ENCODE assay signal across 9 cellular contexts in genomic region chr1:16648250-16648649, GRCh38. TPM values are rescaled to one million over a fixed set of nuclear protein-coding genes. Genes with fewer than 3 reads are reported as not detected.
A peak's percentile ranks its signal among the peaks of the same experiment; 100 is the strongest.
DNase-seq lines count a peak whose midpoint lies in the region; ATAC-seq and TF ChIP-seq lines count a peak whose summit lies in the region.
"Not testable (repeated sequence)": the region's sequence is repeated elsewhere in the genome, so short reads cannot be mapped to it uniquely, and the experiment has no call there.
"Had no signal": no experiment of that assay in that cellular context is flagged by ENCODE, and none has a peak within 500 bp of the region (broad histone marks: within the 10 kb centered on the region; RNA-seq: fewer than 3 reads in every experiment).

No MANE protein-coding gene starts in this region.

- WGBS in HUES64: 9% methylated on average over 27 of the region's 32 CpGs
- 18 to 67% (median 23%) methylated on average over 1 to 27 of the region's 32 CpGs for WGBS in psoas muscle, 3 donors
- no CpG with 5 or more reads among the region's 32 CpGs for WGBS in suprapubic skin

- H3K36me3 ChIP-seq in HUES64 (ENCODE audit: insufficient read depth, low read length); left ventricle myocardium inferior; lower lobe of right lung; psoas muscle (ENCODE audit: insufficient read depth in 1 of 2, low read depth in 1 of 2); suprapubic skin: not testable (repeated sequence)

- not testable (repeated sequence) for H3K9ac ChIP-seq in HUES64 (ENCODE audit: low read depth, low read length)

- intact Hi-C loops in left ventricle myocardium inferior (cut with micrococcal nuclease); lower lobe of right lung (cut with DNase I); psoas muscle (cut with DNase I): not testable (repeated sequence)

- not testable (repeated sequence) for H3K4me1 ChIP-seq in HUES64 (ENCODE audit: insufficient read depth, low read length)
- H3K4me1 ChIP-seq in left ventricle myocardium inferior (peaks cover 25% of the 10 kb centered on the region), lower lobe of right lung (peaks cover 15% of the 10 kb centered on the region), psoas muscle (peaks cover 14% of the 10 kb centered on the region), suprapubic skin (peaks cover 22% of the 10 kb centered on the region)

- H3K27ac ChIP-seq in HUES64 (ENCODE audit: low read depth, low read length); coronary artery; left ventricle myocardium inferior (replicated peaks); lower lobe of right lung; psoas muscle; suprapubic skin: not testable (repeated sequence)

- H3K4me3 ChIP-seq in HUES64 (ENCODE audit: low read length): peak overlapping the region; percentile 32
- not testable (repeated sequence) for H3K4me3 ChIP-seq in coronary artery, psoas muscle
- peak overlapping the region; percentile 52 for H3K4me3 ChIP-seq in left ventricle myocardium inferior
- H3K4me3 ChIP-seq in lower lobe of right lung: peak overlapping the region; percentile 40
- peak overlapping the region; percentile 32 for H3K4me3 ChIP-seq in suprapubic skin

- H3K9me3 ChIP-seq in HUES64 (ENCODE audit: insufficient read depth, low read depth, low read length); left ventricle myocardium inferior (replicated peaks); lower lobe of right lung; psoas muscle; suprapubic skin: not testable (repeated sequence)

- peaks cover 51% of the 10 kb centered on the region for H3K27me3 ChIP-seq in HUES64 (ENCODE audit: insufficient read depth, low read length)
- H3K27me3 ChIP-seq in left ventricle myocardium inferior (ENCODE audit: low read depth): peaks cover 18% of the 10 kb centered on the region
- H3K27me3 ChIP-seq in lower lobe of right lung (ENCODE audit: low read depth): not testable (repeated sequence)
- peaks cover 0 to 12% (median 2%) of the 10 kb centered on the region in 3 donors for H3K27me3 ChIP-seq in psoas muscle (ENCODE audit: insufficient read depth in 3 of 3, low read length in 2 of 3)
- H3K27me3 ChIP-seq in suprapubic skin: peaks cover 12% of the 10 kb centered on the region

- not testable (repeated sequence) for TF ChIP-seq CTCF in coronary artery (IDR thresholded peaks at IDR 0.05); left ventricle myocardium inferior (IDR thresholded peaks at IDR 0.05; ENCODE audit: borderline replicate concordance); lower lobe of right lung (IDR thresholded peaks at IDR 0.05); psoas muscle (IDR thresholded peaks at IDR 0.05); suprapubic skin (IDR thresholded peaks at IDR 0.05)

- TF ChIP-seq EP300 in suprapubic skin (IDR thresholded peaks at IDR 0.05): not testable (repeated sequence)

- peak; percentile 18 for DNase-seq in activated T-cell treated with anti-CD3 and anti-CD28 coated beads, Interleukin-2, amount 50 U/mL, for 1 hour
- DNase-seq in coronary artery (ENCODE audit: low spot score) (peak; percentile 65), lower lobe of right lung (peak; percentile 49), psoas muscle (peak; percentile 19 to 33), suprapubic skin (ENCODE audit: low spot score in 2 of 2) (peak in 1 of 2 donors; percentile 52)
- not testable (repeated sequence) for DNase-seq in left ventricle myocardium inferior

- not testable (repeated sequence) for ATAC-seq in lower lobe of right lung, psoas muscle

- TF ChIP-seq POLR2A in suprapubic skin (IDR thresholded peaks at IDR 0.05): not testable (repeated sequence)

RNA-seq across cellular contexts. Expression of gene RNU1-3, which starts 18.5 kb away (rescaled TPM):
- 27,992 TPM for polyA plus RNA-seq in HUES64 (2013, experiment 1 of 2)
- polyA plus RNA-seq in HUES64 (2013, experiment 2 of 2): 20,955 TPM
- total RNA-seq in left ventricle myocardium inferior (6,072 TPM), lower lobe of right lung (6,803 TPM), psoas muscle (1,000 to 10,000 TPM; 1,264 to 5,208 (median 3,151) TPM), suprapubic skin (under 1 TPM; under 0.01 TPM)
- not detected for polyA plus RNA-seq in psoas muscle
- polyA plus RNA-seq: CD8-positive, alpha-beta memory T cell; naive thymus-derived CD4-positive, alpha-beta T cell had no signal

RNA-seq across cellular contexts. Expression of gene NBPF1, which starts 34.9 kb away (rescaled TPM):
- 11.3 TPM for polyA plus RNA-seq in HUES64 (2013, experiment 1 of 2)
- polyA plus RNA-seq in HUES64 (2013, experiment 2 of 2): 10.4 TPM
- total RNA-seq in left ventricle myocardium inferior (9.7 TPM), lower lobe of right lung (35.3 TPM), psoas muscle (10 to 100 TPM in 1 of 4 donors, 1 to 10 TPM in 3; 5.3 to 20.9 (median 7.3) TPM), suprapubic skin (10 to 100 TPM; 12.9 to 49.1 (median 23.8) TPM)
- polyA plus RNA-seq in psoas muscle: 10 to 100 TPM in 1 of 3 donors, 1 to 10 TPM in 2; 2.4 to 12.5 (median 6.1) TPM

Comparison
In these comparisons a context has a peak if more than half of its experiments do, and no peak if none do; other contexts are left out.
1. RNA of gene RNU1-3, which starts 18.5 kb away (total RNA-seq): 6,803 TPM in lower lobe of right lung (single experiment), 6,072 TPM in left ventricle myocardium inferior (single experiment) and 1,264 to 5,208 TPM in psoas muscle; under 0.01 TPM in suprapubic skin; every median in the first group is over 1,000 times any median in the second.